ENCODE assay signal across 1 cellular context in the genomic region with DNA sequence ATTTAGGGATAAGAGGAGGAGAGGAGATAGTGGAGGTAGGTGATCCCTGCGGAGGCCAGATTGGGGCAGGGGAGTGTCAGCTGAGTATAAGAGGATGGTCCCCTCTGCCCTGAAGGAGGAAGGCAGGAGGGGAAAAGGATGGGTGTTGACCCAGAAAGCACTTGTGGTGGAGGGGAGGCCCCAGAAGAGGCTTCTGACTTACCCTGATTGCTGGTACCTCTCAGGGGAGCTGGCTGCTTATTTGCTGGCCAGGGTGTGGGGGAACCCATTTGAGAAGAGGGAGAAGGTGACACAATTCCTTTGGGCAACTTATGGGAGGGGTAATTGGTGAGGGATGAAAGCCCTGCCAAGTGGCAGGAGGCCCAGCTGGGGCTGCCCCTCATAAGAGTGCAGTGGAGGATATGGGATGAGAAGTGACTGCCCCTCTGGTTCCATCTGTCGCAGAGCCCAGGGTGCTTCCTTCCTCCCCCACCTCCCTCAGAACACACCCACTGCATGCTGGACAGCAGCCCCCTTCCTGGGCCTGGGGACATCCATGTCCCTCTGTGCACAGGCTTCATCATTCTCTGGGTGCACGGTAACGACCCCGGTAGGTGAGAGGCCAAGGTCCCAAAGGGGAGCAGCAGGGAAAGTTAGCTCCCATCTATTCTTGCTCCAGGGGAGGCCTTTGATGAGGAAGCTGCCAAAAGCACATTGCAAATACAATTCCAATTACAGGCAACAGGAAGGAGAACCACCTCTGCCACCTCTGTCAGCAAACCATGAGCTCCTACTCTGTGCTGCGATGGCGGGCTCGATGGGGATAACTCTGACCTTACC.
TF ChIP-seq lines count a peak whose summit lies in the region.

No MANE protein-coding gene starts in this region.

TF ChIP-seq in HepG2, 621 proteins besides CTCF, POLR2A, EP300 and RAD21 (continued from another document):
- TF ChIP-seq, protein P1, sequence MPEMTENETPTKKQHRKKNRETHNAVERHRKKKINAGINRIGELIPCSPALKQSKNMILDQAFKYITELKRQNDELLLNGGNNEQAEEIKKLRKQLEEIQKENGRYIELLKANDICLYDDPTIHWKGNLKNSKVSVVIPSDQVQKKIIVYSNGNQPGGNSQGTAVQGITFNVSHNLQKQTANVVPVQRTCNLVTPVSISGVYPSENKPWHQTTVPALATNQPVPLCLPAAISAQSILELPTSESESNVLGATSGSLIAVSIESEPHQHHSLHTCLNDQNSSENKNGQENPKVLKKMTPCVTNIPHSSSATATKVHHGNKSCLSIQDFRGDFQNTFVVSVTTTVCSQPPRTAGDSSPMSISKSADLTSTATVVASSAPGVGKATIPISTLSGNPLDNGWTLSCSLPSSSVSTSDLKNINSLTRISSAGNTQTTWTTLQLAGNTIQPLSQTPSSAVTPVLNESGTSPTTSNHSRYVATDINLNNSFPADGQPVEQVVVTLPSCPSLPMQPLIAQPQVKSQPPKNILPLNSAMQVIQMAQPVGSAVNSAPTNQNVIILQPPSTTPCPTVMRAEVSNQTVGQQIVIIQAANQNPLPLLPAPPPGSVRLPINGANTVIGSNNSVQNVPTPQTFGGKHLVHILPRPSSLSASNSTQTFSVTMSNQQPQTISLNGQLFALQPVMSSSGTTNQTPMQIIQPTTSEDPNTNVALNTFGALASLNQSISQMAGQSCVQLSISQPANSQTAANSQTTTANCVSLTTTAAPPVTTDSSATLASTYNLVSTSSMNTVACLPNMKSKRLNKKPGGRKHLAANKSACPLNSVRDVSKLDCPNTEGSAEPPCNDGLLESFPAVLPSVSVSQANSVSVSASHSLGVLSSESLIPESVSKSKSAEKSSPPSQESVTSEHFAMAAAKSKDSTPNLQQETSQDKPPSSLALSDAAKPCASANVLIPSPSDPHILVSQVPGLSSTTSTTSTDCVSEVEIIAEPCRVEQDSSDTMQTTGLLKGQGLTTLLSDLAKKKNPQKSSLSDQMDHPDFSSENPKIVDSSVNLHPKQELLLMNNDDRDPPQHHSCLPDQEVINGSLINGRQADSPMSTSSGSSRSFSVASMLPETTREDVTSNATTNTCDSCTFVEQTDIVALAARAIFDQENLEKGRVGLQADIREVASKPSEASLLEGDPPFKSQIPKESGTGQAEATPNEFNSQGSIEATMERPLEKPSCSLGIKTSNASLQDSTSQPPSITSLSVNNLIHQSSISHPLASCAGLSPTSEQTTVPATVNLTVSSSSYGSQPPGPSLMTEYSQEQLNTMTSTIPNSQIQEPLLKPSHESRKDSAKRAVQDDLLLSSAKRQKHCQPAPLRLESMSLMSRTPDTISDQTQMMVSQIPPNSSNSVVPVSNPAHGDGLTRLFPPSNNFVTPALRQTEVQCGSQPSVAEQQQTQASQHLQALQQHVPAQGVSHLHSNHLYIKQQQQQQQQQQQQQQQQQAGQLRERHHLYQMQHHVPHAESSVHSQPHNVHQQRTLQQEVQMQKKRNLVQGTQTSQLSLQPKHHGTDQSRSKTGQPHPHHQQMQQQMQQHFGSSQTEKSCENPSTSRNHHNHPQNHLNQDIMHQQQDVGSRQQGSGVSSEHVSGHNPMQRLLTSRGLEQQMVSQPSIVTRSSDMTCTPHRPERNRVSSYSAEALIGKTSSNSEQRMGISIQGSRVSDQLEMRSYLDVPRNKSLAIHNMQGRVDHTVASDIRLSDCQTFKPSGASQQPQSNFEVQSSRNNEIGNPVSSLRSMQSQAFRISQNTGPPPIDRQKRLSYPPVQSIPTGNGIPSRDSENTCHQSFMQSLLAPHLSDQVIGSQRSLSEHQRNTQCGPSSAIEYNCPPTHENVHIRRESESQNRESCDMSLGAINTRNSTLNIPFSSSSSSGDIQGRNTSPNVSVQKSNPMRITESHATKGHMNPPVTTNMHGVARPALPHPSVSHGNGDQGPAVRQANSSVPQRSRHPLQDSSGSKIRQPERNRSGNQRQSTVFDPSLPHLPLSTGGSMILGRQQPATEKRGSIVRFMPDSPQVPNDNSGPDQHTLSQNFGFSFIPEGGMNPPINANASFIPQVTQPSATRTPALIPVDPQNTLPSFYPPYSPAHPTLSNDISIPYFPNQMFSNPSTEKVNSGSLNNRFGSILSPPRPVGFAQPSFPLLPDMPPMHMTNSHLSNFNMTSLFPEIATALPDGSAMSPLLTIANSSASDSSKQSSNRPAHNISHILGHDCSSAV (CRISPR knock-in tag; IDR thresholded peaks at IDR 0.05; ENCODE audit: borderline replicate concordance), result no peak
- TF ChIP-seq SCMH1 (CRISPR knock-in tag; IDR thresholded peaks at IDR 0.05; ENCODE audit: borderline replicate concordance) (no peak), ZNF644 (CRISPR knock-in tag; IDR thresholded peaks at IDR 0.05; ENCODE audit: low read depth) (no peak), SUZ12 (IDR thresholded peaks at IDR 0.05; ENCODE audit: low read depth, low read length) (no peak), ZNF569 (CRISPR knock-in tag; IDR thresholded peaks at IDR 0.05; ENCODE audit: borderline replicate concordance) (no peak), RORA (CRISPR knock-in tag; IDR thresholded peaks at IDR 0.05) (no peak), CHD4 (IDR thresholded peaks at IDR 0.05; ENCODE audit: borderline replicate concordance, low read length) (no peak), CBX5 (CRISPR knock-in tag; IDR thresholded peaks at IDR 0.05; ENCODE audit: borderline replicate concordance) (no peak), MYC (CRISPR knock-in tag; IDR thresholded peaks at IDR 0.05; ENCODE audit: borderline replicate concordance) (0 out of 2 replicates have a peak, but pooled peaks have one; percentile 18), ZNF501 (CRISPR knock-in tag; IDR thresholded peaks at IDR 0.05) (0 out of 2 replicates have a peak, but pooled peaks have one; percentile 10), NFE2L1 (CRISPR knock-in tag; IDR thresholded peaks at IDR 0.05; ENCODE audit: borderline replicate concordance) (no peak), DPF2 (CRISPR knock-in tag; IDR thresholded peaks at IDR 0.05; ENCODE audit: borderline replicate concordance, low read depth) (no peak), SP4 (CRISPR knock-in tag; IDR thresholded peaks at IDR 0.05) (peak; percentile 41)
- TF ChIP-seq, protein P2, sequence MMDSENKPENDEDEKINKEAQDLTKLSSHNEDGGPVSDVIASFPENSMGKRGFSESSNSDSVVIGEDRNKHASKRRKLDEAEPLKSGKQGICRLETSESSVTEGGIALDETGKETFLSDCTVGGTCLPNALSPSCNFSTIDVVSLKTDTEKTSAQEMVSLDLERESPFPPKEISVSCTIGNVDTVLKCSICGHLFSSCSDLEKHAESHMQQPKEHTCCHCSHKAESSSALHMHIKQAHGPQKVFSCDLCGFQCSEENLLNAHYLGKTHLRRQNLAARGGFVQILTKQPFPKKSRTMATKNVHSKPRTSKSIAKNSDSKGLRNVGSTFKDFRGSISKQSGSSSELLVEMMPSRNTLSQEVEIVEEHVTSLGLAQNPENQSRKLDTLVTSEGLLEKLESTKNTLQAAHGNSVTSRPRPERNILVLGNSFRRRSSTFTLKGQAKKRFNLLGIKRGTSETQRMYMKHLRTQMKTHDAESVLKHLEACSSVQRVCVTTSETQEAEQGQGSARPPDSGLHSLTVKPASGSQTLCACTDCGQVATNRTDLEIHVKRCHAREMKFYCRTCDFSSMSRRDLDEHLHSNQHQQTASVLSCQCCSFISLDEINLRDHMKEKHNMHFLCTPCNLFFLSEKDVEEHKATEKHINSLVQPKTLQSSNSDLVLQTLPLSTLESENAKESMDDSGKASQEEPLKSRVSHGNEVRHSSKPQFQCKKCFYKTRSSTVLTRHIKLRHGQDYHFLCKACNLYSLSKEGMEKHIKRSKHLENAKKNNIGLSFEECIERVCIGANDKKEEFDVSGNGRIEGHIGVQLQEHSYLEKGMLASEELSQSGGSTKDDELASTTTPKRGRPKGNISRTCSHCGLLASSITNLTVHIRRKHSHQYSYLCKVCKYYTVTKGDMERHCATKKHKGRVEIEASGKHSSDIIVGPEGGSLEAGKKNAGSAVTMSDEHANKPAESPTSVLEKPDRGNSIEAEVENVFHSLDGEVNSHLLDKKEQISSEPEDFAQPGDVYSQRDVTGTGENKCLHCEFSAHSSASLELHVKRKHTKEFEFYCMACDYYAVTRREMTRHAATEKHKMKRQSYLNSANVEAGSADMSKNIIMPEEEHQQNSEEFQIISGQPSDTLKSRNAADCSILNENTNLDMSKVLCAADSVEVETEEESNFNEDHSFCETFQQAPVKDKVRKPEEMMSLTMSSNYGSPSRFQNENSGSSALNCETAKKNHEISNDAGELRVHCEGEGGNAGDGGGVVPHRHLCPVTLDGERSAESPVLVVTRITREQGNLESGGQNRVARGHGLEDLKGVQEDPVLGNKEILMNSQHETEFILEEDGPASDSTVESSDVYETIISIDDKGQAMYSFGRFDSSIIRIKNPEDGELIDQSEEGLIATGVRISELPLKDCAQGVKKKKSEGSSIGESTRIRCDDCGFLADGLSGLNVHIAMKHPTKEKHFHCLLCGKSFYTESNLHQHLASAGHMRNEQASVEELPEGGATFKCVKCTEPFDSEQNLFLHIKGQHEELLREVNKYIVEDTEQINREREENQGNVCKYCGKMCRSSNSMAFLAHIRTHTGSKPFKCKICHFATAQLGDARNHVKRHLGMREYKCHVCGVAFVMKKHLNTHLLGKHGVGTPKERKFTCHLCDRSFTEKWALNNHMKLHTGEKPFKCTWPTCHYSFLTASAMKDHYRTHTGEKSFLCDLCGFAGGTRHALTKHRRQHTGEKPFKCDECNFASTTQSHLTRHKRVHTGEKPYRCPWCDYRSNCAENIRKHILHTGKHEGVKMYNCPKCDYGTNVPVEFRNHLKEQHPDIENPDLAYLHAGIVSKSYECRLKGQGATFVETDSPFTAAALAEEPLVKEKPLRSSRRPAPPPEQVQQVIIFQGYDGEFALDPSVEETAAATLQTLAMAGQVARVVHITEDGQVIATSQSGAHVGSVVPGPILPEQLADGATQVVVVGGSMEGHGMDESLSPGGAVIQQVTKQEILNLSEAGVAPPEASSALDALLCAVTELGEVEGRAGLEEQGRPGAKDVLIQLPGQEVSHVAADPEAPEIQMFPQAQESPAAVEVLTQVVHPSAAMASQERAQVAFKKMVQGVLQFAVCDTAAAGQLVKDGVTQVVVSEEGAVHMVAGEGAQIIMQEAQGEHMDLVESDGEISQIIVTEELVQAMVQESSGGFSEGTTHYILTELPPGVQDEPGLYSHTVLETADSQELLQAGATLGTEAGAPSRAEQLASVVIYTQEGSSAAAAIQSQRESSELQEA (CRISPR knock-in tag; IDR thresholded peaks at IDR 0.05; ENCODE audit: not compliant biosample characterization), result no peak
- TF ChIP-seq, protein P3, sequence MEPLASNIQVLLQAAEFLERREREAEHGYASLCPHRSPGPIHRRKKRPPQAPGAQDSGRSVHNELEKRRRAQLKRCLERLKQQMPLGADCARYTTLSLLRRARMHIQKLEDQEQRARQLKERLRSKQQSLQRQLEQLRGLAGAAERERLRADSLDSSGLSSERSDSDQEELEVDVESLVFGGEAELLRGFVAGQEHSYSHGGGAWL (CRISPR knock-in tag; IDR thresholded peaks at IDR 0.05), result no peak
- TF ChIP-seq, protein P4, sequence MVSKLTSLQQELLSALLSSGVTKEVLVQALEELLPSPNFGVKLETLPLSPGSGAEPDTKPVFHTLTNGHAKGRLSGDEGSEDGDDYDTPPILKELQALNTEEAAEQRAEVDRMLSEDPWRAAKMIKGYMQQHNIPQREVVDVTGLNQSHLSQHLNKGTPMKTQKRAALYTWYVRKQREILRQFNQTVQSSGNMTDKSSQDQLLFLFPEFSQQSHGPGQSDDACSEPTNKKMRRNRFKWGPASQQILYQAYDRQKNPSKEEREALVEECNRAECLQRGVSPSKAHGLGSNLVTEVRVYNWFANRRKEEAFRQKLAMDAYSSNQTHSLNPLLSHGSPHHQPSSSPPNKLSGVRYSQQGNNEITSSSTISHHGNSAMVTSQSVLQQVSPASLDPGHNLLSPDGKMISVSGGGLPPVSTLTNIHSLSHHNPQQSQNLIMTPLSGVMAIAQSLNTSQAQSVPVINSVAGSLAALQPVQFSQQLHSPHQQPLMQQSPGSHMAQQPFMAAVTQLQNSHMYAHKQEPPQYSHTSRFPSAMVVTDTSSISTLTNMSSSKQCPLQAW (CRISPR knock-in tag; IDR thresholded peaks at IDR 0.05), result peak; percentile 56; the same call in 1 of the 2 replicates
